Comparison of ENCODE assay signal across 19 cellular contexts in genomic region chr10:62459072-62459471, GRCh38.
DNase-seq lines count a peak whose midpoint lies in the region; ATAC-seq and TF ChIP-seq lines count a peak whose summit lies in the region.
"Had no signal": no experiment of that assay in that cellular context is flagged by ENCODE, and none has a peak within 500 bp of the region (broad histone marks: within the 10 kb centered on the region; RNA-seq: fewer than 3 reads in every experiment).

No MANE protein-coding gene starts in this region.

- no peaks in the 10 kb centered on the region for H3K79me2 ChIP-seq in smooth muscle cell (ENCODE audit: low read depth)

- no peaks in the 10 kb centered on the region for H3K36me3 Mint-ChIP-seq in stimulated activated naive B cell treated with anti-CD40 and anti-IgM and Interleukin-4, amounts not matched to agents 10 μg/mL and 1 μg/mL and 100 μg/mL, for 72 hours
- H3K36me3 Mint-ChIP-seq: CD8-positive, alpha-beta memory T cell had no signal

- H3K9ac ChIP-seq in adipocyte (ENCODE audit: low read length) (no peak overlapping the region), smooth muscle cell (ENCODE audit: low read depth) (no peak overlapping the region)

- H3K4me2 ChIP-seq in smooth muscle cell: peak overlapping the region; percentile 52

- peak overlapping the region; percentile 62 for H3K27ac ChIP-seq in smooth muscle cell (ENCODE audit: low read depth)
- H3K27ac ChIP-seq: SJSA1, tibial nerve had no signal

- peaks cover 6% of the 10 kb centered on the region for H3F3A ChIP-seq in smooth muscle cell (ENCODE audit: low read depth)

- DNase-seq in GM04503 (ENCODE audit: low read depth) (peak; percentile 60), adipocyte (ENCODE audit: low read depth) (peak; percentile 75), fibroblast of villous mesenchyme (ENCODE audit: low read depth) (peak; percentile 94), smooth muscle cell (lab: John Stamatoyannopoulos, UW; ENCODE audit: unreplicated experiment) (no peak), DMS153 (lab: John Stamatoyannopoulos, UW) (no peak), NCI-H774 (lab: John Stamatoyannopoulos, UW) (no peak)
- no peak for DNase-seq in stimulated activated naive B cell treated with anti-CD40 and anti-IgM and Interleukin-4, amounts not matched to agents 10 μg/mL and 1 μg/mL and 100 μg/mL, for 72 hours
- DNase-seq: activated CD8-positive, alpha-beta T cell treated with anti-CD3 and anti-CD28 coated beads, Interleukin-2, amount 10 ng/mL, durations not matched to agents 7 days and 5 days; activated gamma-delta T cell; CD8-positive, alpha-beta memory T cell; GDM1; hippocampal formation; naive B cell; NCI-H2227 treated with DMSO at 0.1 percent for 48 hours; stimulated activated CD4-positive, alpha-beta T cell treated with anti-CD3 and anti-CD28 coated beads, Interleukin-2, amount 100 ng/mL, for 48 hours had no signal

- H3K9me3 Mint-ChIP-seq in stimulated activated naive B cell treated with anti-CD40 and anti-IgM and Interleukin-4, amounts not matched to agents 10 μg/mL and 1 μg/mL and 100 μg/mL, for 72 hours: peaks cover 0 to 1% of the 10 kb centered on the region in 2 donors
- H3K9me3 Mint-ChIP-seq: CD8-positive, alpha-beta memory T cell had no signal

- no peak overlapping the region for H3K4me3 ChIP-seq in adipocyte (ENCODE audit: low read length)
- no peak overlapping the region for H3K4me3 ChIP-seq in fibroblast of villous mesenchyme (ENCODE audit: low read depth, low read length)
- no peak overlapping the region for H3K4me3 ChIP-seq in smooth muscle cell
- H3K4me3 ChIP-seq: SJSA1, tibial nerve had no signal

- H3K27me3 ChIP-seq in adipocyte (replicated peaks; ENCODE audit: control insufficient read depth, insufficient read depth, low read length): no peaks in the 10 kb centered on the region
- no peaks in the 10 kb centered on the region for H3K27me3 ChIP-seq in smooth muscle cell (ENCODE audit: low read depth)
- H3K27me3 ChIP-seq: SJSA1, tibial nerve had no signal

- no peaks in the 10 kb centered on the region for H4K20me1 ChIP-seq in smooth muscle cell (ENCODE audit: low read depth)

- no peak overlapping the region for H3K27ac Mint-ChIP-seq in stimulated activated naive B cell treated with anti-CD40 and anti-IgM and Interleukin-4, amounts not matched to agents 10 μg/mL and 1 μg/mL and 100 μg/mL, for 72 hours
- H3K27ac Mint-ChIP-seq: activated CD8-positive, alpha-beta T cell treated with anti-CD3 and anti-CD28 coated beads, Interleukin-2, amount 10 ng/mL, durations not matched to agents 7 days and 5 days had no signal

- TF ChIP-seq CTCF in fibroblast of villous mesenchyme (IDR thresholded peaks at IDR 0.05; ENCODE audit: insufficient read depth, low read depth, low read length) (no peak), smooth muscle cell (IDR thresholded peaks at IDR 0.05; ENCODE audit: borderline replicate concordance, insufficient read depth, poor library complexity, severe bottlenecking) (no peak)

- peaks cover 28 to 31% of the 10 kb centered on the region in 2 donors for H3K4me1 Mint-ChIP-seq in stimulated activated naive B cell treated with anti-CD40 and anti-IgM and Interleukin-4, amounts not matched to agents 10 μg/mL and 1 μg/mL and 100 μg/mL, for 72 hours

- no peak overlapping the region for H3K4me3 Mint-ChIP-seq in stimulated activated naive B cell treated with anti-CD40 and anti-IgM and Interleukin-4, amounts not matched to agents 10 μg/mL and 1 μg/mL and 100 μg/mL, for 72 hours
- H3K4me3 Mint-ChIP-seq: activated CD8-positive, alpha-beta T cell treated with anti-CD3 and anti-CD28 coated beads, Interleukin-2, amount 10 ng/mL, durations not matched to agents 7 days and 5 days; CD8-positive, alpha-beta memory T cell had no signal

- no peaks in the 10 kb centered on the region for H3K9me3 ChIP-seq in adipocyte (ENCODE audit: control insufficient read depth, low read length)
- H3K9me3 ChIP-seq in smooth muscle cell (replicated peaks; ENCODE audit: low read depth): no peaks in the 10 kb centered on the region
- H3K9me3 ChIP-seq: SJSA1, tibial nerve had no signal

- ATAC-seq in HG03354 (IDR thresholded peaks at IDR 0.05; ENCODE audit: poor library complexity, severe bottlenecking, unreplicated experiment): no peak
- no peak for ATAC-seq in stimulated activated naive B cell treated with anti-CD40 and anti-IgM and Interleukin-4, amounts not matched to agents 10 μg/mL and 1 μg/mL and 100 μg/mL, for 72 hours (replicated peaks)
- ATAC-seq: activated CD8-positive, alpha-beta T cell treated with anti-CD3 and anti-CD28 coated beads, Interleukin-2, amount 10 ng/mL, durations not matched to agents 7 days and 5 days; left lobe of liver had no signal

- H2AFZ ChIP-seq in smooth muscle cell (ENCODE audit: low read depth): peak overlapping the region; percentile 42

- no peaks in the 10 kb centered on the region for H3K27me3 Mint-ChIP-seq in stimulated activated naive B cell treated with anti-CD40 and anti-IgM and Interleukin-4, amounts not matched to agents 10 μg/mL and 1 μg/mL and 100 μg/mL, for 72 hours
- H3K27me3 Mint-ChIP-seq: naive B cell had no signal

- H3K4me1 ChIP-seq in adipocyte (ENCODE audit: control insufficient read depth, insufficient read depth, low read length) (peaks cover 30% of the 10 kb centered on the region), smooth muscle cell (ENCODE audit: low read depth) (peaks cover 2% of the 10 kb centered on the region)

- 16% methylated on average over 1 of the region's 1 CpG for WGBS in smooth muscle cell (ENCODE audit: low lambda C conversion rate)

- H3K36me3 ChIP-seq in adipocyte (ENCODE audit: control insufficient read depth, insufficient read depth, low read length, severe bottlenecking) (no peaks in the 10 kb centered on the region), smooth muscle cell (ENCODE audit: low read depth) (no peaks in the 10 kb centered on the region)
- H3K36me3 ChIP-seq: SJSA1, tibial nerve had no signal

Comparison
In these comparisons a context has a peak if more than half of its experiments do, and no peak if none do; other contexts are left out.
1. DNase-seq: peak in GM04503 (single experiment), adipocyte (single experiment) and fibroblast of villous mesenchyme (single experiment); none in smooth muscle cell (single experiment), DMS153 (single experiment), stimulated activated naive B cell treated with anti-CD40 and anti-IgM and Interleukin-4, amounts not matched to agents 10 μg/mL and 1 μg/mL and 100 μg/mL, for 72 hours (single experiment) and NCI-H774 (single experiment).